In genomic region chr9:70639853-70640814, GRCh38 we compare ENCODE assay signal across 8 cellular contexts.
A peak's percentile ranks its signal among the peaks of the same experiment; 100 is the strongest.
DNase-seq lines count a peak whose midpoint lies in the region; ATAC-seq, FAIRE-seq and TF ChIP-seq lines count a peak whose summit lies in the region.

No MANE protein-coding gene starts in this region.

- no peak overlapping the region for H3K4me3 ChIP-seq in fibroblast of lung (replicated peaks in 1 of 4; ENCODE audit: control extremely low read depth in 1 of 4, insufficient read depth in 1 of 4, low read depth in 3 of 4, low read length in 4 of 4)
- peak overlapping the region; percentile 62 for H3K4me3 ChIP-seq in osteoblast (ENCODE audit: insufficient read depth, low read length)

- H3K9me3 ChIP-seq in fibroblast of lung (ENCODE audit: control insufficient read depth, insufficient read depth, low read depth, low read length) = no peaks in the 10 kb centered on the region
- no peaks in the 10 kb centered on the region for H3K9me3 ChIP-seq in osteoblast (ENCODE audit: low read depth, low read length)

- peak; percentile 2 for DNase-seq in NCI-H146 (lab: John Stamatoyannopoulos, UW)
- no peak for DNase-seq in NCI-H146 treated with DMSO at 0.1 percent for 48 hours (lab: John Stamatoyannopoulos, UW; ENCODE audit: unreplicated experiment)
- peak; percentile 50 for DNase-seq in HTR-8/SVneo (ENCODE audit: insufficient read length, low spot score)
- peak; percentile 38 for DNase-seq in RPMI8226
- peak; percentile 43 to 74 for DNase-seq in fibroblast of lung (ENCODE audit: low read depth in 2 of 2)
- no peak for DNase-seq in osteoblast (ENCODE audit: insufficient read length, low spot score, missing footprints)
- DNase-seq in NCI-H446 treated with DMSO at 0.1 percent for 48 hours (lab: John Stamatoyannopoulos, UW) = no peak

- H3K36me3 ChIP-seq in fibroblast of lung (ENCODE audit: control insufficient read depth, insufficient read depth, low read length) (no peaks in the 10 kb centered on the region), osteoblast (ENCODE audit: insufficient read depth, low read length) (no peaks in the 10 kb centered on the region)

- H3K27me3 ChIP-seq in fibroblast of lung (ENCODE audit: control insufficient read depth, insufficient read depth, low read length) = peaks cover 9% of the 10 kb centered on the region
- H3K27me3 ChIP-seq in osteoblast (ENCODE audit: insufficient read depth, low read length) = peaks cover 13% of the 10 kb centered on the region

- H3K27ac ChIP-seq in fibroblast of lung (ENCODE audit: insufficient read depth, low read length) = no peak overlapping the region
- H3K27ac ChIP-seq in osteoblast (ENCODE audit: low read depth, low read length) = no peak overlapping the region

- no peak overlapping the region for H3K9ac ChIP-seq in fibroblast of lung (ENCODE audit: insufficient read depth, low read length)

- ATAC-seq in GM18858 (IDR thresholded peaks at IDR 0.05; ENCODE audit: unreplicated experiment) = no peak

- H2AFZ ChIP-seq in fibroblast of lung (ENCODE audit: low read length) (no peak overlapping the region), osteoblast (ENCODE audit: low read length) (peak overlapping the region; percentile 93)

- TF ChIP-seq CTCF in fibroblast of lung (conservative IDR thresholded peaks at IDR 0.05 in 1 of 2, IDR thresholded peaks at IDR 0.05 in 1 of 2; ENCODE audit: low read depth in 1 of 2, low read length in 2 of 2) = peak; percentile 60 to 68
- peak; percentile 77 for TF ChIP-seq CTCF in osteoblast (IDR thresholded peaks at IDR 0.05; ENCODE audit: extremely low read depth, low read depth, low read length)

- no peaks in the 10 kb centered on the region for H3K4me1 ChIP-seq in fibroblast of lung (ENCODE audit: control insufficient read depth, extremely low read depth, insufficient read depth, low read length)
- peaks cover 4% of the 10 kb centered on the region for H3K4me1 ChIP-seq in osteoblast (ENCODE audit: insufficient read depth, low read length)

- H3K4me2 ChIP-seq in fibroblast of lung (ENCODE audit: extremely low read depth, insufficient read depth, low read length) (peak overlapping the region; percentile 35), osteoblast (ENCODE audit: insufficient read depth, low read length) (peak overlapping the region; percentile 90)

- H3K79me2 ChIP-seq in fibroblast of lung (ENCODE audit: control insufficient read depth, insufficient read depth, low read length) = no peaks in the 10 kb centered on the region
- H3K79me2 ChIP-seq in osteoblast (ENCODE audit: insufficient read depth, low read length) = no peaks in the 10 kb centered on the region

- H4K20me1 ChIP-seq in fibroblast of lung (ENCODE audit: control insufficient read depth, extremely low read depth, insufficient read depth, low read length) (no peaks in the 10 kb centered on the region), osteoblast (ENCODE audit: insufficient read depth, low read length) (no peaks in the 10 kb centered on the region)

- no peak for FAIRE-seq in HTR-8/SVneo (lab: Jason Lieb, UNC)

Comparison
In these comparisons a context has a peak if more than half of its experiments do, and no peak if none do; other contexts are left out.
1. DNase-seq: peak in NCI-H146 (single experiment), HTR-8/SVneo (single experiment), RPMI8226 (single experiment) and fibroblast of lung (2 of 2); none in NCI-H146 treated with DMSO at 0.1 percent for 48 hours (single experiment), osteoblast (single experiment) and NCI-H446 treated with DMSO at 0.1 percent for 48 hours (single experiment).